ENCODE assay signal across 9 cellular contexts in genomic region chr7:51316262-51316665, GRCh38. TPM values are rescaled to one million over a fixed set of nuclear protein-coding genes. Genes with fewer than 3 reads are reported as not detected.
DNase-seq lines count a peak whose midpoint lies in the region; ATAC-seq and TF ChIP-seq lines count a peak whose summit lies in the region.
"Had no signal": no experiment of that assay in that cellular context is flagged by ENCODE, and none has a peak within 500 bp of the region (broad histone marks: within the 10 kb centered on the region; RNA-seq: fewer than 3 reads in every experiment).

No MANE protein-coding gene starts in this region.

- no peaks in the 10 kb centered on the region for H3K36me3 ChIP-seq in testis (ENCODE audit: low read depth, missing control alignments)

- ATAC-seq in HG02798 (IDR thresholded peaks at IDR 0.05; ENCODE audit: poor library complexity, unreplicated experiment) (no peak), HG03439 (IDR thresholded peaks at IDR 0.05; ENCODE audit: unreplicated experiment) (no peak)

- H3K27ac ChIP-seq in adipose tissue (ENCODE audit: low read depth, low read length): peak overlapping the region; percentile 28
- H3K27ac ChIP-seq in testis: peak overlapping the region in 1 of 2 donors; percentile 55

- DNase-seq in NCI-H2196 (lab: John Stamatoyannopoulos, UW; ENCODE audit: unreplicated experiment) (peak; percentile 56), NCI-H2196 treated with DMSO at 0.1 percent for 48 hours (lab: John Stamatoyannopoulos, UW; ENCODE audit: unreplicated experiment) (no peak), kidney tubule cell (ENCODE audit: low spot score) (peak; percentile 70), testis (peak; percentile 29), NCI-H446 (lab: John Stamatoyannopoulos, UW) (no peak)

- intact Hi-C loops in testis (cut with DNase I; ENCODE audit: low total_unique reads): no loop called here

- H3K4me3 ChIP-seq in testis: peak overlapping the region; percentile 45 to 46

- no peaks in the 10 kb centered on the region for H3K9me3 ChIP-seq in testis

- no peak for TF ChIP-seq POLR2A in testis (IDR thresholded peaks at IDR 0.05)

- H3K27me3 ChIP-seq in testis: no peaks in the 10 kb centered on the region

- H3K4me1 ChIP-seq in testis: no peaks in the 10 kb centered on the region

- 1 to 2% (median 1%) methylated on average over 43 to 46 of the region's 46 CpGs for WGBS in adipose tissue, 3 donors
- 1% methylated on average over 44 of the region's 46 CpGs; no CpG with 5 or more reads in 1 of the 2 donors for WGBS in testis, 2 donors

- no peak for TF ChIP-seq CTCF in testis (IDR thresholded peaks at IDR 0.05)

RNA-seq across cellular contexts. Expression of gene COBL, which starts 0.3 kb away (rescaled TPM):
- 1 to 10 TPM; 1.8 to 8.0 (median 4.8) TPM for polyA plus RNA-seq in adipose tissue
- 10 to 100 TPM; 12.3 to 14.8 TPM for total RNA-seq in testis
- 9.2 TPM for polyA plus RNA-seq in testis (ENCODE audit: insufficient read depth, low read depth, low replicate concordance)
- total RNA-seq: lung microvascular endothelial cell had no signal

Comparison
In these comparisons a context has a peak if more than half of its experiments do, and no peak if none do; other contexts are left out.
1. DNase-seq: peak in NCI-H2196 (single experiment), kidney tubule cell (single experiment) and testis (single experiment); none in NCI-H2196 treated with DMSO at 0.1 percent for 48 hours (single experiment) and NCI-H446 (0 of 2).